Comparison of ENCODE assay signal across 8 cellular contexts in genomic region chr2:86562485-86562890, GRCh38. TPM values are rescaled to one million over a fixed set of nuclear protein-coding genes. Genes with fewer than 3 reads are reported as not detected.
DNase-seq lines count a peak whose midpoint lies in the region; ATAC-seq and TF ChIP-seq lines count a peak whose summit lies in the region.

No MANE protein-coding gene starts in this region.

- H3K9me3 ChIP-seq in Loucy (ENCODE audit: insufficient read depth, low read depth, low read length) (no peaks in the 10 kb centered on the region), endocrine pancreas (ENCODE audit: control insufficient read depth, low read length) (no peaks in the 10 kb centered on the region), ovary (no peaks in the 10 kb centered on the region)

- H3K79me2 ChIP-seq in Loucy (ENCODE audit: insufficient read depth, low read length): peaks cover 47% of the 10 kb centered on the region

- peaks cover 41% of the 10 kb centered on the region for H3K4me1 ChIP-seq in Loucy (ENCODE audit: insufficient read depth, low read length, poor library complexity, severe bottlenecking)
- peaks cover 11% of the 10 kb centered on the region for H3K4me1 ChIP-seq in endocrine pancreas (ENCODE audit: control insufficient read depth, insufficient read depth, low read length)
- peaks cover 8% of the 10 kb centered on the region for H3K4me1 ChIP-seq in ovary (ENCODE audit: insufficient read depth)

- H3K36me3 ChIP-seq in Loucy (ENCODE audit: insufficient read depth, low read length): no peaks in the 10 kb centered on the region
- no peaks in the 10 kb centered on the region for H3K36me3 ChIP-seq in endocrine pancreas (ENCODE audit: control insufficient read depth, insufficient read depth, low read length)
- H3K36me3 ChIP-seq in ovary: no peaks in the 10 kb centered on the region

- H3K9ac ChIP-seq in Loucy (ENCODE audit: low read depth, low read length, poor library complexity, severe bottlenecking) (peak overlapping the region; percentile 93), endocrine pancreas (ENCODE audit: control insufficient read depth, insufficient read depth, low read length) (peak overlapping the region; percentile 99)

- H3K9me2 ChIP-seq in Loucy (replicated peaks; ENCODE audit: low read depth, low read length): no peaks in the 10 kb centered on the region

- DNase-seq in ovary: no peak
- DNase-seq in NCI-H1694 (lab: John Stamatoyannopoulos, UW): no peak
- DNase-seq in stimulated activated CD4-positive, alpha-beta T cell treated with anti-CD3 and anti-CD28 coated beads, Interleukin-1b, Interleukin-23, amount 100 ng/mL, for 48 hours: no peak
- no peak for DNase-seq in 8988T
- no peak for DNase-seq in activated CD4-positive, alpha-beta T cell treated with anti-CD3 and anti-CD28 coated beads, Interleukin-2, amount 50 U/mL, for 48 hours

- 0% methylated on average over 13 of the region's 13 CpGs for WGBS in ovary, 3 donors

- ATAC-seq in GM18511 (IDR thresholded peaks at IDR 0.05; ENCODE audit: unreplicated experiment): peak; percentile 37

- no peaks in the 10 kb centered on the region for H3F3A ChIP-seq in Loucy (ENCODE audit: low read depth)

- TF ChIP-seq POLR2A in ovary (IDR thresholded peaks at IDR 0.05): no peak

- H3K4me2 ChIP-seq in Loucy (ENCODE audit: low read depth, low read length, poor library complexity, severe bottlenecking): peak overlapping the region; percentile 96

- TF ChIP-seq CTCF in Loucy (conservative IDR thresholded peaks at IDR 0.05; ENCODE audit: low read length) (no peak), ovary (IDR thresholded peaks at IDR 0.05) (no peak)

- no peak for TF ChIP-seq EP300 in ovary (IDR thresholded peaks at IDR 0.05)

- H2AFZ ChIP-seq in Loucy (ENCODE audit: low read length): peak overlapping the region; percentile 92

- H3K27me3 ChIP-seq in Loucy (ENCODE audit: insufficient read depth, low read length, poor library complexity, severe bottlenecking) (no peaks in the 10 kb centered on the region), endocrine pancreas (ENCODE audit: control insufficient read depth, insufficient read depth, low read length) (no peaks in the 10 kb centered on the region), ovary (no peaks in the 10 kb centered on the region)

- H3K4me3 ChIP-seq in Loucy (ENCODE audit: low read length, poor library complexity, severe bottlenecking) (peak overlapping the region; percentile 87), endocrine pancreas (ENCODE audit: control insufficient read depth, insufficient read depth, low read length) (peak overlapping the region; percentile 89), ovary (peak overlapping the region; percentile 89)

- intact Hi-C loops in ovary (cut with DNase I): loop anchor here in 3 of 4 donors (2.0 to 10.0 kb wide), 4 partner anchors 60 to 120 kb away; partner anchors contain the start of genes KDM3A (in 3 of the 3) and RNF103 (in 1 of the 3)

- H4K20me1 ChIP-seq in Loucy (ENCODE audit: insufficient read depth, low read length, poor library complexity, severe bottlenecking): no peaks in the 10 kb centered on the region

- H3K27ac ChIP-seq in ovary: peak overlapping the region; percentile 97 to 100

RNA-seq across cellular contexts. Expression of gene CHMP3, which starts 0.8 kb away (rescaled TPM):
- total RNA-seq in ovary: 100 to 1,000 TPM in 3 of 7 donors, 10 to 100 TPM in 4; 38.6 to 127 (median 94.2) TPM
- 100 to 1,000 TPM in 1 of 2 donors, 10 to 100 TPM in 1; 57.1 to 255 TPM for polyA plus RNA-seq in ovary
